ENCODE assay signal across 8 cellular contexts in the genomic region with DNA sequence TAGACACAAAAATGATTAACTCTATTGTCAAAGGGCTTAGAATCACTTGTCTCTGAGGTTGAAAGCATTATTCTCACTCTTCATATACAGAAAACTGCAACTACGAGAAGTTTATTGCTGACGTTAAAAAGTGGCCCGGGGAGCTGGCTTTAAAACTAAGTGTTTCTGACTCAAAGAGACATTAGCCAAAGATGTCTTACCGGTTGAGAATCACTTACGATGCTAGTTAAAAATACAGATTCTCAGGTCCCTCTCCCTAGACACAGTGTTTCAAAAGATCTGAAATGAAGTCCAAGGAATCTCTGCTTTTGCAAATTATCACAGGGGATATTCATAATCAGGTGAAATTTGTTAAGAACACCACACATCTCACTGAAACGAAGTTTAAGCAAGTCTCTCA. TPM values are rescaled to one million over a fixed set of nuclear protein-coding genes. Genes with fewer than 3 reads are reported as not detected.
A peak's percentile ranks its signal among the peaks of the same experiment; 100 is the strongest.
DNase-seq lines count a peak whose midpoint lies in the region; ATAC-seq and TF ChIP-seq lines count a peak whose summit lies in the region.

No MANE protein-coding gene starts in this region.

- peak; percentile 10 for DNase-seq in GM12865 (ENCODE audit: low read depth)
- no peak for DNase-seq in Peyer's patch
- no peak for DNase-seq in epithelial cell of proximal tubule (ENCODE audit: low read depth)
- DNase-seq in gastrocnemius medialis: no peak
- DNase-seq in midbrain (lab: John Stamatoyannopoulos, UW): no peak
- DNase-seq in KBM-7: no peak

- H3K36me3 ChIP-seq in Peyer's patch: no peaks in the 10 kb centered on the region
- no peaks in the 10 kb centered on the region for H3K36me3 ChIP-seq in gastrocnemius medialis

- no peaks in the 10 kb centered on the region for H3K9me3 ChIP-seq in Peyer's patch
- no peaks in the 10 kb centered on the region for H3K9me3 ChIP-seq in gastrocnemius medialis

- TF ChIP-seq CTCF in GM12865 (IDR thresholded peaks at IDR 0.05; ENCODE audit: insufficient read depth, low read depth, low read length, missing control alignments): no peak
- no peak for TF ChIP-seq CTCF in Peyer's patch (IDR thresholded peaks at IDR 0.05)
- no peak for TF ChIP-seq CTCF in epithelial cell of proximal tubule (conservative IDR thresholded peaks at IDR 0.05; ENCODE audit: low read depth, low read length)
- TF ChIP-seq CTCF in gastrocnemius medialis (IDR thresholded peaks at IDR 0.05 in 4 of 5, conservative IDR thresholded peaks at IDR 0.05 in 1 of 5): no peak

- H3K4me3 ChIP-seq in GM12865 (ENCODE audit: low read depth, low read length) (peak overlapping the region; percentile 93), Peyer's patch (peak overlapping the region; percentile 61 to 82 (median 68)), epithelial cell of proximal tubule (ENCODE audit: low read depth, low read length) (peak overlapping the region; percentile 91), gastrocnemius medialis (peak overlapping the region; percentile 81 to 95 (median 88))

- no peak overlapping the region for H3K27ac ChIP-seq in Peyer's patch
- H3K27ac ChIP-seq in gastrocnemius medialis: peak overlapping the region in 3 of 4 donors; percentile 80 to 85 (median 84)

- in situ Hi-C loops in gastrocnemius medialis (cut with MboI; ENCODE audit: low sequenced_read_pairs in 4 of 4) (no loop called here), KBM-7 (cut with MboI; ENCODE audit: low pct_unique_long_range_greater_than_20kb, low sequenced_read_pairs) (no loop called here)

- H3K4me1 ChIP-seq in Peyer's patch (peaks cover 0 to 18% (median 6%) of the 10 kb centered on the region in 4 donors), gastrocnemius medialis (peaks cover 20 to 23% of the 10 kb centered on the region in 2 donors)

- no peak for TF ChIP-seq POLR2A in Peyer's patch (IDR thresholded peaks at IDR 0.05)
- TF ChIP-seq POLR2A in gastrocnemius medialis (IDR thresholded peaks at IDR 0.05): no peak

- H3K27me3 ChIP-seq in Peyer's patch (no peaks in the 10 kb centered on the region), gastrocnemius medialis (no peaks in the 10 kb centered on the region)

- ATAC-seq in gastrocnemius medialis (no peak), GM19467 (IDR thresholded peaks at IDR 0.05; ENCODE audit: unreplicated experiment) (no peak), HG03097 (IDR thresholded peaks at IDR 0.05; ENCODE audit: low FRiP score, unreplicated experiment) (no peak)

- intact Hi-C loops in gastrocnemius medialis (cut with DNase I; ENCODE audit: low total_unique reads): no loop called here

RNA-seq across cellular contexts. Expression of gene GNPDA2, which starts 1.2 kb away (rescaled TPM):
- total RNA-seq in Peyer's patch (10 to 100 TPM in 2 of 4 donors, 1 to 10 TPM in 2; 6.3 to 13.3 (median 9.9) TPM), epithelial cell of proximal tubule (8.5 and 15.0 TPM in 2 replicates), gastrocnemius medialis (10 to 100 TPM in 2 of 4 donors, 1 to 10 TPM in 2; 6.2 to 16.6 (median 10.7) TPM)

RNA-seq across cellular contexts. Expression of gene GUF1, which starts 46.9 kb away (rescaled TPM):
- 10 to 100 TPM; 14.6 to 26.6 (median 17.9) TPM for total RNA-seq in Peyer's patch
- 15.3 and 17.5 TPM in 2 replicates for total RNA-seq in epithelial cell of proximal tubule
- total RNA-seq in gastrocnemius medialis: 10 to 100 TPM; 16.4 to 25.3 (median 18.9) TPM

Comparison
In these comparisons a context has a peak if more than half of its experiments do, and no peak if none do; other contexts are left out.
1. H3K27ac ChIP-seq: peak in gastrocnemius medialis (3 of 4); none in Peyer's patch (0 of 4).
2. Peak in every context shown above with its lines, with median percentiles within 50 percentile points of each other: H3K4me3 ChIP-seq.